In the genomic region with DNA sequence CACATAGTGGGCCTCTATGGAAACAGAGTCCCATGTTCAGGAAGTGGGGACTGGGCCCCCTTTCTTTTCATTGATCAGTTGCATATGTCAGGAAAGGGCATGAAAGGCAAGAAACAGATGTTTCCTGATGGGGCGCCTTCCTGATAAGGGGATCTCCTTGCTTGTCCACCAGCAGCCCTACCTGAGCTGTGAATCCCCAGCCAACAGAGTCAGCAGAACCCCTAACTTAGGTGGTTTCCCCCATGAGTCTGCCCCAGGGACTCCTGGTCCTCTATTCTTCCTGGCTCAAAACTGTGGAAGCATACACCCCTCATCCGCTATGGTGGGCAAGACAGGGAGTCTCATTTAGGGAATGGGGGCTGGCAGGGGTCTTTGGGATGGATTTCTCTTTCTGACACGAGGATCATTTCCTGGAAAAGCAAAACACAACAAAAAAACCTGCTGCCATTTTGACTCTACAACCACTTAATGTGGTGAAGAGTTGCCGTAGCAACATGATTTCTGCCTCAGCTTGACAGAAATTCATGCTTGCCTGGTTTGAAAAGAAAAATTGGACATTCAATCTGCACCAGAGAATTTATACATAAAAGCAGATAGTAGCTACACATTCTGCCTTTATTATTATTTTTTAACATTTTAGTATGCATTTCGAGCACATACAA, we compare ENCODE assay signal across 28 cellular contexts.
DNase-seq lines count a peak whose midpoint lies in the region; ATAC-seq and TF ChIP-seq lines count a peak whose summit lies in the region.
"Had no signal": no experiment of that assay in that cellular context is flagged by ENCODE, and none has a peak within 500 bp of the region (broad histone marks: within the 10 kb centered on the region; RNA-seq: fewer than 3 reads in every experiment).

No MANE protein-coding gene starts in this region.

- intact Hi-C loops in tibial artery (cut with DNase I; ENCODE audit: low total_unique reads): no loop called here

- no peaks in the 10 kb centered on the region for H3K4me1 ChIP-seq in tibial artery
- H3K4me1 ChIP-seq: breast epithelium, heart right ventricle, transverse colon had no signal

- H3K4me3 ChIP-seq in tibial artery: no peak overlapping the region
- H3K4me3 ChIP-seq: breast epithelium, heart right ventricle, ovary, transverse colon had no signal

- ATAC-seq in HG02642 (IDR thresholded peaks at IDR 0.05; ENCODE audit: poor library complexity, unreplicated experiment) (peak; percentile 67), HG03439 (IDR thresholded peaks at IDR 0.05; ENCODE audit: unreplicated experiment) (no peak)
- ATAC-seq: activated naive CD4-positive, alpha-beta T cell treated with anti-CD3 and anti-CD28 coated beads, Interleukin-2, amount 50 U/mL, for 72 hours; heart right ventricle; naive thymus-derived CD8-positive, alpha-beta T cell; stimulated activated effector memory CD8-positive, alpha-beta T cell treated with anti-CD3 and anti-CD28 coated beads, Interleukin-12 subunit alpha, Interleukin-12 subunit beta, amount 100 ng/mL, for 72 hours had no signal

- H3K27ac Mint-ChIP-seq in chondrocyte (ENCODE audit: unreplicated experiment) (peak overlapping the region; percentile 51), type B pancreatic cell (peak overlapping the region; percentile 43)
- H3K27ac Mint-ChIP-seq: activated CD4-positive, alpha-beta T cell treated with anti-CD3 and anti-CD28 coated beads, Interleukin-2, amount 10 ng/mL, durations not matched to agents 24 days and 14 days; activated naive CD4-positive, alpha-beta T cell treated with anti-CD3 and anti-CD28 coated beads, Interleukin-2, amount 50 U/mL, for 72 hours; CD8-positive, alpha-beta memory T cell; HFFc6; naive thymus-derived CD8-positive, alpha-beta T cell; stimulated activated effector memory CD8-positive, alpha-beta T cell treated with anti-CD3 and anti-CD28 coated beads, Interleukin-12 subunit alpha, Interleukin-12 subunit beta, amount 100 ng/mL, for 72 hours had no signal

- H3K9me3 ChIP-seq in tibial artery: no peaks in the 10 kb centered on the region
- H3K9me3 ChIP-seq: breast epithelium, heart right ventricle, ovary, transverse colon had no signal

- H3K4me1 Mint-ChIP-seq in chondrocyte (ENCODE audit: low read depth) (peaks cover 29% of the 10 kb centered on the region), type B pancreatic cell (ENCODE audit: unreplicated experiment) (peaks cover 18% of the 10 kb centered on the region)
- H3K4me1 Mint-ChIP-seq: CD8-positive, alpha-beta memory T cell; stimulated activated effector memory CD8-positive, alpha-beta T cell treated with anti-CD3 and anti-CD28 coated beads, Interleukin-12 subunit alpha, Interleukin-12 subunit beta, amount 100 ng/mL, for 72 hours had no signal

- H3K4me3 Mint-ChIP-seq in chondrocyte (ENCODE audit: unreplicated experiment) (no peak overlapping the region), type B pancreatic cell (no peak overlapping the region)
- H3K4me3 Mint-ChIP-seq: activated CD4-positive, alpha-beta T cell treated with anti-CD3 and anti-CD28 coated beads, Interleukin-2, amount 10 ng/mL, durations not matched to agents 24 days and 14 days; CD8-positive, alpha-beta memory T cell; HFFc6; naive thymus-derived CD8-positive, alpha-beta T cell; stimulated activated effector memory CD8-positive, alpha-beta T cell treated with anti-CD3 and anti-CD28 coated beads, Interleukin-12 subunit alpha, Interleukin-12 subunit beta, amount 100 ng/mL, for 72 hours had no signal

- no peaks in the 10 kb centered on the region for H3K36me3 ChIP-seq in tibial artery
- H3K36me3 ChIP-seq: breast epithelium, heart right ventricle, ovary, transverse colon had no signal

- H3K9me3 Mint-ChIP-seq in chondrocyte (ENCODE audit: low read depth) (no peaks in the 10 kb centered on the region), type B pancreatic cell (no peaks in the 10 kb centered on the region)
- H3K9me3 Mint-ChIP-seq: activated CD4-positive, alpha-beta T cell treated with anti-CD3 and anti-CD28 coated beads, Interleukin-2, amount 10 ng/mL, durations not matched to agents 24 days and 14 days; activated naive CD4-positive, alpha-beta T cell treated with anti-CD3 and anti-CD28 coated beads, Interleukin-2, amount 50 U/mL, for 72 hours; HFFc6; naive thymus-derived CD8-positive, alpha-beta T cell; stimulated activated effector memory CD8-positive, alpha-beta T cell treated with anti-CD3 and anti-CD28 coated beads, Interleukin-12 subunit alpha, Interleukin-12 subunit beta, amount 100 ng/mL, for 72 hours had no signal

- H3K27me3 ChIP-seq in tibial artery: no peaks in the 10 kb centered on the region
- H3K27me3 ChIP-seq: breast epithelium, ovary, transverse colon had no signal

- H3K36me3 Mint-ChIP-seq in chondrocyte (ENCODE audit: low read depth) (no peaks in the 10 kb centered on the region), type B pancreatic cell (no peaks in the 10 kb centered on the region)
- H3K36me3 Mint-ChIP-seq: activated naive CD4-positive, alpha-beta T cell treated with anti-CD3 and anti-CD28 coated beads, Interleukin-2, amount 50 U/mL, for 72 hours; stimulated activated effector memory CD8-positive, alpha-beta T cell treated with anti-CD3 and anti-CD28 coated beads, Interleukin-12 subunit alpha, Interleukin-12 subunit beta, amount 100 ng/mL, for 72 hours had no signal

- peak; percentile 36 for DNase-seq in NCI-H748 (lab: John Stamatoyannopoulos, UW; ENCODE audit: unreplicated experiment)
- DNase-seq in NCI-H748 treated with DMSO at 0.1 percent for 48 hours (lab: John Stamatoyannopoulos, UW): no peak
- no peak for DNase-seq in chondrocyte (ENCODE audit: low spot score)
- no peak for DNase-seq in type B pancreatic cell (ENCODE audit: extremely low spot score, unreplicated experiment)
- no peak for DNase-seq in cerebellar nuclear complex (lab: John Stamatoyannopoulos, UW)
- DNase-seq in tibial artery: no peak
- DNase-seq: activated CD4-positive, alpha-beta T cell treated with anti-CD3 and anti-CD28 coated beads, Interleukin-2, amount 10 ng/mL, durations not matched to agents 24 days and 14 days; activated CD8-positive, alpha-beta memory T cell treated with anti-CD3 and anti-CD28 coated beads for 24 hours; activated T-cell treated with anti-CD3 and anti-CD28 coated beads for 4 hours; AML-193; amygdala; CD8-positive, alpha-beta memory T cell; heart right ventricle; HFFc6; midbrain; naive thymus-derived CD8-positive, alpha-beta T cell; NCI-H146; NCI-H2171; NCI-H524; OCI-M1; ovary; stimulated activated CD4-positive, alpha-beta T cell treated with anti-CD3 and anti-CD28 coated beads, Interleukin-15, amount 100 ng/mL, for 24 hours; transverse colon had no signal

- H3K27ac ChIP-seq in tibial artery: no peak overlapping the region
- H3K27ac ChIP-seq: breast epithelium, heart right ventricle, ovary, transverse colon had no signal

- H3K27me3 Mint-ChIP-seq in chondrocyte (ENCODE audit: low read depth) (no peaks in the 10 kb centered on the region), type B pancreatic cell (peaks cover 7% of the 10 kb centered on the region)

- TF ChIP-seq CTCF in chondrocyte (IDR thresholded peaks at IDR 0.05) (no peak), type B pancreatic cell (conservative IDR thresholded peaks at IDR 0.05) (no peak), tibial artery (IDR thresholded peaks at IDR 0.05) (no peak)
